Comparison of ENCODE assay signal across 8 cellular contexts in the genomic region with DNA sequence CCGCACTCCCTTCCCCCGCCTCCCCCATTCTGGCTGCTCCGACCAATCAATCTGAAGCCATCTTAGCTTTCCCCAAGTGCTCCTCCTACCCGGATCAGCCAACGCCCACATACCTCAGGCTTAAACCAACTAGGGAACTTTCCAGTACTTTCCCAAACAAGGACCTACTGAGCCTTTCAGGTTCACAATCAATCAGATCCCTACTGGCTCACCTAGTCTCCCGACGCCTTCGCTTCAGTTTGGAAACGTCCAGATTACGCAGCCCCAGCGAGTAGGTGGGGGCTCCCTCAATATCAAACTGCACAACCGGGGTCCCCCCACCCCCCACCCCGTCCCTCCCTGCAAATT. TPM values are rescaled to one million over a fixed set of nuclear protein-coding genes. Genes with fewer than 3 reads are reported as not detected.
DNase-seq lines count a peak whose midpoint lies in the region; TF ChIP-seq lines count a peak whose summit lies in the region.

No MANE protein-coding gene starts in this region.

- H3K27ac Mint-ChIP-seq in T-helper 1 cell treated with Interleukin-12 subunit alpha and Interleukin-12 subunit beta and Interleukin-4 antibody, amounts not matched to agents 30 μg/mL and 1 μg/mL, for 36 hours: peak overlapping the region; percentile 88

- DNase-seq in NCI-H128 (lab: John Stamatoyannopoulos, UW; ENCODE audit: unreplicated experiment) (peak; percentile 63), astrocyte of the hippocampus (ENCODE audit: low read depth, low spot score) (peak; percentile 98), left ventricle myocardium inferior (peak; percentile 96), ovary (peak in 4 of 5 donors; percentile 93 to 97 (median 94)), vagina (ENCODE audit: extremely low spot score in 2 of 2) (peak in 1 of 2 donors; percentile 99), NK-92 (lab: John Stamatoyannopoulos, UW; ENCODE audit: unreplicated experiment) (no peak)

- H3K9me3 ChIP-seq in left ventricle myocardium inferior (replicated peaks) (no peaks in the 10 kb centered on the region), ovary (no peaks in the 10 kb centered on the region), vagina (no peaks in the 10 kb centered on the region)

- peaks cover 36% of the 10 kb centered on the region for H3K4me1 ChIP-seq in left ventricle myocardium inferior
- H3K4me1 ChIP-seq in ovary (ENCODE audit: insufficient read depth): peaks cover 2% of the 10 kb centered on the region
- H3K4me1 ChIP-seq in vagina: peaks cover 37% of the 10 kb centered on the region

- no peaks in the 10 kb centered on the region for H3K27me3 ChIP-seq in left ventricle myocardium inferior (ENCODE audit: low read depth)
- H3K27me3 ChIP-seq in ovary: no peaks in the 10 kb centered on the region
- no peaks in the 10 kb centered on the region for H3K27me3 ChIP-seq in vagina

- intact Hi-C loops in left ventricle myocardium inferior (cut with micrococcal nuclease): no loop called here
- intact Hi-C loops in ovary (cut with DNase I): no loop called here
- intact Hi-C loops in vagina (cut with DNase I): loop anchor here (5.0 kb wide), 1 partner anchor 77 kb away; a partner anchor contains a TSS

- H3K36me3 ChIP-seq in left ventricle myocardium inferior: no peaks in the 10 kb centered on the region
- no peaks in the 10 kb centered on the region for H3K36me3 ChIP-seq in ovary
- no peaks in the 10 kb centered on the region for H3K36me3 ChIP-seq in vagina

- H3K4me3 Mint-ChIP-seq in T-helper 1 cell treated with Interleukin-12 subunit alpha and Interleukin-12 subunit beta and Interleukin-4 antibody, amounts not matched to agents 30 μg/mL and 1 μg/mL, for 36 hours: peak overlapping the region; percentile 90

- 1 to 4% (median 1%) methylated on average over 13 of the region's 13 CpGs for WGBS in ovary, 3 donors

- TF ChIP-seq EP300 in ovary (IDR thresholded peaks at IDR 0.05): no peak

- H3K27me3 Mint-ChIP-seq in T-helper 1 cell treated with Interleukin-12 subunit alpha and Interleukin-12 subunit beta and Interleukin-4 antibody, amounts not matched to agents 30 μg/mL and 1 μg/mL, for 36 hours (ENCODE audit: low read depth): no peaks in the 10 kb centered on the region

- no peaks in the 10 kb centered on the region for H3K9me3 Mint-ChIP-seq in T-helper 1 cell treated with Interleukin-12 subunit alpha and Interleukin-12 subunit beta and Interleukin-4 antibody, amounts not matched to agents 30 μg/mL and 1 μg/mL, for 36 hours

- TF ChIP-seq CTCF in GM12875 (IDR thresholded peaks at IDR 0.05; ENCODE audit: borderline replicate concordance, insufficient read depth, low read depth, low read length) (no peak), left ventricle myocardium inferior (IDR thresholded peaks at IDR 0.05; ENCODE audit: borderline replicate concordance) (no peak), ovary (IDR thresholded peaks at IDR 0.05) (no peak), vagina (IDR thresholded peaks at IDR 0.05) (no peak)

- peak overlapping the region; percentile 100 for H3K27ac ChIP-seq in left ventricle myocardium inferior (replicated peaks)
- H3K27ac ChIP-seq in ovary: peak overlapping the region; percentile 95 to 99
- peak overlapping the region; percentile 100 for H3K27ac ChIP-seq in vagina

- peak overlapping the region; percentile 40 for H3K4me3 ChIP-seq in GM12875 (ENCODE audit: low read depth, low read length)
- H3K4me3 ChIP-seq in left ventricle myocardium inferior: peak overlapping the region; percentile 75
- H3K4me3 ChIP-seq in ovary: peak overlapping the region; percentile 59
- H3K4me3 ChIP-seq in vagina: peak overlapping the region; percentile 59 to 73

- peak; percentile 28 for TF ChIP-seq POLR2A in ovary (IDR thresholded peaks at IDR 0.05)
- peak in 1 of 2 donors; percentile 79 for TF ChIP-seq POLR2A in vagina (IDR thresholded peaks at IDR 0.05)

- peaks cover 26% of the 10 kb centered on the region for H3K36me3 Mint-ChIP-seq in T-helper 1 cell treated with Interleukin-12 subunit alpha and Interleukin-12 subunit beta and Interleukin-4 antibody, amounts not matched to agents 30 μg/mL and 1 μg/mL, for 36 hours (ENCODE audit: low read depth)

- peaks cover 35% of the 10 kb centered on the region for H3K4me1 Mint-ChIP-seq in T-helper 1 cell treated with Interleukin-12 subunit alpha and Interleukin-12 subunit beta and Interleukin-4 antibody, amounts not matched to agents 30 μg/mL and 1 μg/mL, for 36 hours (ENCODE audit: low read depth)

RNA-seq across cellular contexts. Expression of a gene that starts 0.4 kb away (rescaled TPM):
- total RNA-seq in left ventricle myocardium inferior: 2.2 TPM
- total RNA-seq in ovary: 1 to 10 TPM; 1.3 to 6.1 (median 3.9) TPM
- 1 to 10 TPM; 3.2 to 6.1 TPM for polyA plus RNA-seq in ovary
- 0.98 TPM for total RNA-seq in vagina

RNA-seq across cellular contexts. Expression of a gene that starts 0.7 kb away (rescaled TPM):
- total RNA-seq in left ventricle myocardium inferior (271 TPM), ovary (100 to 1,000 TPM in 5 of 7 donors, 10 to 100 TPM in 2; 51.5 to 340 (median 140) TPM), vagina (345 TPM)
- 10 to 100 TPM; 44.6 to 83.1 TPM for polyA plus RNA-seq in ovary

RNA-seq across cellular contexts. Expression of a gene that starts 7.9 kb away (rescaled TPM):
- total RNA-seq in left ventricle myocardium inferior (19.4 TPM), ovary (10 to 100 TPM; 35.9 to 58.3 (median 47.5) TPM), vagina (51.6 TPM)
- polyA plus RNA-seq in ovary: 10 to 100 TPM; 51.2 to 90.7 TPM

RNA-seq across cellular contexts. Expression of a gene that starts 12.9 kb away (rescaled TPM):
- 184 TPM for total RNA-seq in left ventricle myocardium inferior
- 100 to 1,000 TPM; 119 to 506 (median 196) TPM for total RNA-seq in ovary
- 10 to 100 TPM; 41.9 to 66.0 TPM for polyA plus RNA-seq in ovary
- total RNA-seq in vagina: 466 TPM

RNA-seq across cellular contexts. Expression of a gene that starts 19.1 kb away (rescaled TPM):
- total RNA-seq in left ventricle myocardium inferior: 20.0 TPM
- total RNA-seq in ovary: 10 to 100 TPM; 16.0 to 73.6 (median 44.1) TPM
- 10 to 100 TPM; 21.1 to 29.8 TPM for polyA plus RNA-seq in ovary
- 39.8 TPM for total RNA-seq in vagina
